ENCODE assay signal across 13 cellular contexts in genomic region chr18:31506024-31506742, GRCh38. TPM values are rescaled to one million over a fixed set of nuclear protein-coding genes. Genes with fewer than 3 reads are reported as not detected.
DNase-seq lines count a peak whose midpoint lies in the region; ATAC-seq and TF ChIP-seq lines count a peak whose summit lies in the region.
"Had no signal": no experiment of that assay in that cellular context is flagged by ENCODE, and none has a peak within 500 bp of the region (broad histone marks: within the 10 kb centered on the region; RNA-seq: fewer than 3 reads in every experiment).

No MANE protein-coding gene starts in this region.

- no peak overlapping the region for H3K18ac ChIP-seq in IMR-90 (ENCODE audit: low read depth, low read length)

- no peaks in the 10 kb centered on the region for H3K27me3 Mint-ChIP-seq in WTC11 (ENCODE audit: low read depth)

- H3K4me3 ChIP-seq in IMR-90 (ENCODE audit: insufficient read depth, low read depth, low read length) (no peak overlapping the region), parathyroid adenoma (ENCODE audit: low read depth, low read length) (no peak overlapping the region), foreskin fibroblast (ENCODE audit: low read depth in 1 of 2, low read length in 2 of 2) (no peak overlapping the region)

- CTCF ChIA-PET in IMR-90 (lab: Yijun Ruan, JAX) (no interaction called here), WTC11 (lab: Charles Lee) (interaction anchor here (0.7 to 2.3 kb wide), 2 partner anchors 82 to 188 kb away, joined by 3 to 11 read pairs; no protein-coding TSS in a partner anchor)

- no peak for TF ChIP-seq POLR2A in IMR-90 (IDR thresholded peaks at IDR 0.05; ENCODE audit: low read depth, low read length)

- H3K36me3 ChIP-seq in IMR-90 (ENCODE audit: control insufficient read depth, insufficient read depth, low read length) = no peaks in the 10 kb centered on the region
- no peaks in the 10 kb centered on the region for H3K36me3 ChIP-seq in parathyroid adenoma (ENCODE audit: control insufficient read depth, insufficient read depth, low read length)

- ATAC-seq in IMR-90 (ENCODE audit: low read depth) (no peak), WTC11 (peak; percentile 51; the same call in 1 of the 2 replicates)
- ATAC-seq: activated naive CD8-positive, alpha-beta T cell treated with anti-CD3 and anti-CD28 coated beads, Interleukin-2, amount 50 U/mL, for 24 hours had no signal

- H2AK5ac ChIP-seq in IMR-90 (ENCODE audit: low read depth, low read length) = no peak overlapping the region

- H3K9me3 Mint-ChIP-seq in WTC11 = peaks cover 10% of the 10 kb centered on the region
- H3K9me3 Mint-ChIP-seq: activated naive CD8-positive, alpha-beta T cell treated with anti-CD3 and anti-CD28 coated beads, Interleukin-2, amount 50 U/mL, for 24 hours had no signal

- POLR2A ChIA-PET in IMR-90 (lab: Charles Lee; ENCODE audit: unreplicated experiment) (no interaction called here), WTC11 (lab: Charles Lee) (no interaction called here)

- H3K79me1 ChIP-seq in IMR-90 (ENCODE audit: low read depth in 1 of 2, low read length in 2 of 2) = no peaks in the 10 kb centered on the region

- H3K9me1 ChIP-seq in IMR-90 (ENCODE audit: insufficient read depth, low read length) = no peaks in the 10 kb centered on the region

- H4K5ac ChIP-seq in IMR-90 (ENCODE audit: low read depth, low read length) = no peak overlapping the region

- H2BK120ac ChIP-seq in IMR-90 (ENCODE audit: low read depth, low read length) = no peak overlapping the region

- no peak overlapping the region for H2BK20ac ChIP-seq in IMR-90 (ENCODE audit: low read depth, low read length)

- no peak overlapping the region for H3K4me2 ChIP-seq in IMR-90 (ENCODE audit: low read depth, low read length)
- H3K4me2 ChIP-seq in parathyroid adenoma (ENCODE audit: low read length) = no peak overlapping the region

- H2AFZ ChIP-seq in IMR-90 (replicated peaks; ENCODE audit: low read length, poor library complexity) (no peak overlapping the region), parathyroid adenoma (no peak overlapping the region)

- peaks cover 16% of the 10 kb centered on the region for H3K36me3 Mint-ChIP-seq in WTC11

- no peak overlapping the region for H3K4me3 Mint-ChIP-seq in WTC11
- H3K4me3 Mint-ChIP-seq: activated naive CD8-positive, alpha-beta T cell treated with anti-CD3 and anti-CD28 coated beads, Interleukin-2, amount 50 U/mL, for 24 hours had no signal

- no TSS peak for BruUV-seq in IMR-90 (replicated peaks; lab: Mats Ljungman, UMichigan)

- TF ChIP-seq CTCF in IMR-90 (conservative IDR thresholded peaks at IDR 0.05; ENCODE audit: low read depth, low read length) = peak; percentile 30
- no peak for TF ChIP-seq CTCF in WTC11 (IDR thresholded peaks at IDR 0.05)
- TF ChIP-seq CTCF in parathyroid adenoma (IDR thresholded peaks at IDR 0.05) = peak; percentile 67
- TF ChIP-seq CTCF in foreskin fibroblast (IDR thresholded peaks at IDR 0.05; ENCODE audit: low read depth, low read length) = no peak

- no peaks in the 10 kb centered on the region for H3K27me3 ChIP-seq in IMR-90 (ENCODE audit: control insufficient read depth, insufficient read depth, low read length)
- no peaks in the 10 kb centered on the region for H3K27me3 ChIP-seq in parathyroid adenoma (ENCODE audit: control insufficient read depth, insufficient read depth, low read length)

- H4K20me1 ChIP-seq in IMR-90 (ENCODE audit: insufficient read depth, low read length) = no peaks in the 10 kb centered on the region

- no peak overlapping the region for H2AK9ac ChIP-seq in IMR-90 (replicated peaks; ENCODE audit: low read depth, low read length, poor library complexity)

- WGBS in IMR-90 (ENCODE audit: extremely low coverage in 2 of 2, insufficient read length in 1 of 2), 2 experiments = 100% methylated on average over 1 of the region's 5 CpGs; no CpG with 5 or more reads in 1 of the 2 experiments

- H4K8ac ChIP-seq in IMR-90 (ENCODE audit: low read depth in 2 of 2, low read length in 2 of 2) = no peak overlapping the region

- H3K9ac ChIP-seq in IMR-90 (ENCODE audit: low read depth, low read length) = no peak overlapping the region
- H3K9ac ChIP-seq in parathyroid adenoma = no peak overlapping the region

- no peak overlapping the region; the same call in 1 of the 2 replicates for H3K27ac Mint-ChIP-seq in WTC11
- H3K27ac Mint-ChIP-seq: activated naive CD8-positive, alpha-beta T cell treated with anti-CD3 and anti-CD28 coated beads, Interleukin-2, amount 50 U/mL, for 24 hours had no signal

- H3K4me1 ChIP-seq in IMR-90 (ENCODE audit: control insufficient read depth, insufficient read depth, low read length) (no peaks in the 10 kb centered on the region), parathyroid adenoma (peaks cover 17% of the 10 kb centered on the region)

- peak; percentile 35 for TF ChIP-seq RAD21 in IMR-90 (IDR thresholded peaks at IDR 0.05; ENCODE audit: low read length)

- no peak overlapping the region for H3K4ac ChIP-seq in IMR-90 (ENCODE audit: low read depth, low read length)

- peaks cover 40% of the 10 kb centered on the region for H3K79me2 ChIP-seq in parathyroid adenoma

- dilution Hi-C loops in IMR-90 (cut with HindIII; ENCODE audit: low sequenced_read_pairs, unreplicated experiment) = no loop called here

- H3K4me1 Mint-ChIP-seq in WTC11 = peaks cover 7% of the 10 kb centered on the region
- H3K4me1 Mint-ChIP-seq: activated naive CD8-positive, alpha-beta T cell treated with anti-CD3 and anti-CD28 coated beads, Interleukin-2, amount 50 U/mL, for 24 hours had no signal

- H3K56ac ChIP-seq in IMR-90 (ENCODE audit: extremely low read depth, insufficient read depth, low read length) = no peak overlapping the region

- H3K14ac ChIP-seq in IMR-90 (replicated peaks; ENCODE audit: low read depth, low read length) = no peak overlapping the region

- no peak overlapping the region for H2BK15ac ChIP-seq in IMR-90 (ENCODE audit: low read depth, low read length)

- DNase-seq in IMR-90 (peak; percentile 21), WTC11 (ENCODE audit: low spot score) (no peak), glomerular visceral epithelial cell (ENCODE audit: extremely low spot score) (peak; percentile 32), D341Med (ENCODE audit: low spot score) (no peak), AG08396 (ENCODE audit: low spot score) (no peak), foreskin fibroblast (no peak), NCI-H1105 treated with DMSO at 0.1 percent for 48 hours (lab: John Stamatoyannopoulos, UW) (no peak)
- DNase-seq: activated CD4-positive, alpha-beta T cell treated with anti-CD3 and anti-CD28 coated beads for 48 hours; activated naive CD8-positive, alpha-beta T cell treated with anti-CD3 and anti-CD28 coated beads, Interleukin-2, amount 50 U/mL, for 24 hours; DMS79 treated with DMSO at 0.1 percent for 48 hours; foreskin melanocyte; stimulated activated CD4-positive, alpha-beta T cell treated with anti-CD3 and anti-CD28 coated beads, Interleukin-2, amount 100 ng/mL, for 48 hours had no signal

- H3K27ac ChIP-seq in IMR-90 (ENCODE audit: insufficient read depth, low read length) (no peak overlapping the region), parathyroid adenoma (no peak overlapping the region)

- in situ Hi-C loops in IMR-90 (cut with MboI; ENCODE audit: low sequenced_read_pairs) = no loop called here

- H3K9me3 ChIP-seq in IMR-90 (ENCODE audit: control insufficient read depth, insufficient read depth, low read length) (no peaks in the 10 kb centered on the region), parathyroid adenoma (ENCODE audit: control insufficient read depth, low read length) (no peaks in the 10 kb centered on the region)

- no peak overlapping the region for H2BK5ac ChIP-seq in IMR-90 (ENCODE audit: low read depth, low read length, poor library complexity, severe bottlenecking)

- no peak overlapping the region for H4K91ac ChIP-seq in IMR-90 (ENCODE audit: insufficient read depth, low read depth, low read length)

- intact Hi-C loops in IMR-90 (cut with micrococcal nuclease) = loop anchor here (5.0 kb wide), 1 partner anchor 84 kb away; no protein-coding TSS in a partner anchor

- H3K23ac ChIP-seq in IMR-90 (ENCODE audit: low read depth, low read length) = no peak overlapping the region

TF ChIP-seq in IMR-90, 13 proteins besides CTCF, POLR2A, EP300 and RAD21:
- TF ChIP-seq SMC3 (IDR thresholded peaks at IDR 0.05; ENCODE audit: low read depth, low read length) (peak; percentile 18; the same call in 1 of the 2 replicates), MXI1 (IDR thresholded peaks at IDR 0.05; ENCODE audit: borderline replicate concordance, low read depth, low read length) (no peak)

TF ChIP-seq in WTC11, 78 proteins besides CTCF, POLR2A, EP300 and RAD21:
- no peak for TF ChIP-seq ZMAT4 (CRISPR knock-in tag; IDR thresholded peaks at IDR 0.05)

RNA-seq across cellular contexts. Expression of gene DSG2, which starts 8.2 kb away (rescaled TPM):
- total RNA-seq in IMR-90 (2012; rRNA removed) (1.7 and 2.3 TPM in 2 replicates), WTC11 (2021) (113 to 117 TPM (median 113 TPM) in 3 replicates)
- 1.4 and 1.8 TPM in 2 replicates for polyA plus RNA-seq in IMR-90 (2012; rRNA removed)
- 0.41 and 0.58 TPM in 2 replicates for polyA plus RNA-seq in IMR-90 (2012; cell fraction: cytosol; rRNA removed)
- polyA plus RNA-seq in IMR-90 (2012; cell fraction: nucleus; rRNA removed; ENCODE audit: low replicate concordance) = 0.17 and 0.65 TPM in 2 replicates

RNA-seq across cellular contexts. Expression of gene DSG3, which starts 58.6 kb away (rescaled TPM):
- total RNA-seq in IMR-90 (2012; rRNA removed) = not detected in 2 replicates
- polyA plus RNA-seq in IMR-90 (2012; rRNA removed) = not detected in 2 replicates
- polyA plus RNA-seq in IMR-90 (2012; cell fraction: cytosol; rRNA removed) = not detected in 2 replicates
- polyA plus RNA-seq in IMR-90 (2012; cell fraction: nucleus; rRNA removed; ENCODE audit: low replicate concordance) = not detected in 2 replicates
- total RNA-seq in WTC11 (2021) = 0.04 TPM in 1 of 3 replicates, not detected in the others

Comparison
In these comparisons a context has a peak if more than half of its experiments do, and no peak if none do; other contexts are left out.
1. DNase-seq: peak in IMR-90 (single experiment) and glomerular visceral epithelial cell (single experiment); none in WTC11 (single experiment), D341Med (single experiment), AG08396 (single experiment), foreskin fibroblast (0 of 2) and NCI-H1105 treated with DMSO at 0.1 percent for 48 hours (single experiment).
2. CTCF ChIP-seq: peak in IMR-90 (single experiment) and parathyroid adenoma (single experiment); none in WTC11 (single experiment) and foreskin fibroblast (single experiment).
3. RNA of gene DSG2, which starts 8.2 kb away (total RNA-seq): 113 to 117 TPM in WTC11; 1.7 to 2.3 TPM in IMR-90; every median in the first group is over 10 times any median in the second.